Comparison of ENCODE assay signal across 21 cellular contexts in the genomic region with DNA sequence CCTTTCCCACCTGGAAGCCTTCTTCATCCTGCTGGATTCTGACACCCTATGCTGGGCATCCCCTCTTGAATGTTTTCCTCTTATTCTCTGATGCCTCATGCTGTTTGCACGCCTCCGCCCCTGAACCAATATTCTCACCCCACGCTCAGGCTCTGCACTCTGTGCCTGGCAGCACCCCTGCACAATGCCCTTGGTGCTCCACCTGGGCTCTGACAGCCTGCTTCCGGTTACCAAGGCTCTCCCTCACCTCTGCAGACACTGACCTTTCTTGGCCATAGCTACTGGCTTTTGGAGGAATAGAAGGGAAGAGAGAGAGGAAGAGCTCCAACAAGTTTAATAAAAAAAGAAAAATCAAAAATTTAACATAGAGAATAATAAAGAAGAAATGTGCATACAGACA.
"Had no signal": no experiment of that assay in that cellular context is flagged by ENCODE, and none has a peak within 500 bp of the region (broad histone marks: within the 10 kb centered on the region; RNA-seq: fewer than 3 reads in every experiment).

No MANE protein-coding gene starts in this region.

- H3K4me1 ChIP-seq: esophagus muscularis mucosa, gastrocnemius medialis, testis, tibial nerve had no signal

- ATAC-seq: gastrocnemius medialis; heart right ventricle; left lobe of liver; mucosa of descending colon; naive thymus-derived CD8-positive, alpha-beta T cell; sciatic nerve; stimulated activated naive B cell treated with anti-CD40 and anti-IgM and Interleukin-4, amounts not matched to agents 10 μg/mL and 1 μg/mL and 100 μg/mL, for 72 hours; stimulated activated naive CD8-positive, alpha-beta T cell treated with anti-CD3 and anti-CD28 coated beads, Interleukin-15, amount 100 ng/mL, for 72 hours had no signal

- H3K4me3 ChIP-seq: dorsolateral prefrontal cortex, esophagus muscularis mucosa, gastrocnemius medialis, heart right ventricle, mucosa of descending colon, testis, tibial nerve had no signal

- DNase-seq: cortex of kidney; dorsolateral prefrontal cortex; effector CD8-positive, alpha-beta T cell; gastrocnemius medialis; heart right ventricle; hypothalamus; mucosa of descending colon; naive thymus-derived CD8-positive, alpha-beta T cell; posterior cingulate gyrus; stimulated activated CD4-positive, alpha-beta T cell treated with anti-CD3 and anti-CD28 coated beads, Interleukin-2, amount 100 ng/mL, for 24 hours; stimulated activated CD4-positive, alpha-beta T cell treated with anti-CD3 and anti-CD28 coated beads, Interleukin-4, amount 100 ng/mL, for 4 hours; stimulated activated naive B cell treated with anti-CD40 and anti-IgM and Interleukin-4, amounts not matched to agents 10 μg/mL and 1 μg/mL and 100 μg/mL, for 72 hours; stimulated activated naive CD8-positive, alpha-beta T cell treated with anti-CD3 and anti-CD28 coated beads, Interleukin-15, amount 100 ng/mL, for 72 hours; testis had no signal

- H3K4me3 Mint-ChIP-seq: naive thymus-derived CD8-positive, alpha-beta T cell; stimulated activated naive B cell treated with anti-CD40 and anti-IgM and Interleukin-4, amounts not matched to agents 10 μg/mL and 1 μg/mL and 100 μg/mL, for 72 hours; stimulated activated naive CD8-positive, alpha-beta T cell treated with anti-CD3 and anti-CD28 coated beads, Interleukin-15, amount 100 ng/mL, for 72 hours had no signal

- H3K27me3 ChIP-seq: esophagus muscularis mucosa, gastrocnemius medialis, neutrophil, testis, tibial nerve had no signal

- H3K9me3 ChIP-seq: esophagus muscularis mucosa, gastrocnemius medialis, heart right ventricle, mucosa of descending colon, neutrophil, testis, tibial nerve had no signal

- H3K27ac ChIP-seq: dorsolateral prefrontal cortex, esophagus muscularis mucosa, gastrocnemius medialis, heart right ventricle, neutrophil, testis, tibial nerve had no signal

- FAIRE-seq: endometrium, islet of Langerhans had no signal

- H3K9me3 Mint-ChIP-seq: naive thymus-derived CD8-positive, alpha-beta T cell; stimulated activated naive B cell treated with anti-CD40 and anti-IgM and Interleukin-4, amounts not matched to agents 10 μg/mL and 1 μg/mL and 100 μg/mL, for 72 hours; stimulated activated naive CD8-positive, alpha-beta T cell treated with anti-CD3 and anti-CD28 coated beads, Interleukin-15, amount 100 ng/mL, for 72 hours had no signal

- H3K36me3 Mint-ChIP-seq: naive thymus-derived CD8-positive, alpha-beta T cell; stimulated activated naive B cell treated with anti-CD40 and anti-IgM and Interleukin-4, amounts not matched to agents 10 μg/mL and 1 μg/mL and 100 μg/mL, for 72 hours had no signal

- H3K27ac Mint-ChIP-seq: stimulated activated naive B cell treated with anti-CD40 and anti-IgM and Interleukin-4, amounts not matched to agents 10 μg/mL and 1 μg/mL and 100 μg/mL, for 72 hours; stimulated activated naive CD8-positive, alpha-beta T cell treated with anti-CD3 and anti-CD28 coated beads, Interleukin-15, amount 100 ng/mL, for 72 hours had no signal

- H3K36me3 ChIP-seq: esophagus muscularis mucosa, gastrocnemius medialis, heart right ventricle, neutrophil, tibial nerve had no signal
